In genomic region chr6:1402369-1402768, GRCh38 we compare ENCODE assay signal across 27 cellular contexts. TPM values are rescaled to one million over a fixed set of nuclear protein-coding genes. Genes with fewer than 3 reads are reported as not detected.
"Had no signal": no experiment of that assay in that cellular context is flagged by ENCODE, and none has a peak within 500 bp of the region (broad histone marks: within the 10 kb centered on the region; RNA-seq: fewer than 3 reads in every experiment).

No MANE protein-coding gene starts in this region.

- H3K4me1 ChIP-seq: pancreas, psoas muscle, right lobe of liver, suprapubic skin, tibial artery had no signal

- DNase-seq: hypothalamus; immature natural killer cell; kidney; left colon; left lung; midbrain; mucosa of descending colon; naive thymus-derived CD4-positive, alpha-beta T cell; nucleus accumbens; pancreas; psoas muscle; right lobe of liver; small intestine; spleen; stimulated activated CD4-positive, alpha-beta T cell treated with anti-CD3 and anti-CD28 coated beads, Interleukin-4, amount 100 ng/mL, for 24 hours; stimulated activated naive CD4-positive, alpha-beta T cell; tibial artery; trophoblast cell; upper lobe of right lung had no signal

- H3K27ac ChIP-seq: left lung, pancreas, psoas muscle, right lobe of liver, spleen, suprapubic skin, thoracic aorta, tibial artery, upper lobe of right lung had no signal

- H3K36me3 ChIP-seq: left lung, pancreas, right lobe of liver, spleen, suprapubic skin, thoracic aorta, tibial artery, upper lobe of right lung had no signal

- H3K9me3 ChIP-seq: left lung, mucosa of descending colon, pancreas, psoas muscle, right lobe of liver, suprapubic skin, thoracic aorta, tibial artery, upper lobe of right lung had no signal

- FAIRE-seq: islet of Langerhans, kidney, pancreas, small intestine had no signal

- H3K27me3 ChIP-seq: right lobe of liver had no signal

- ATAC-seq: left colon; left lung; mucosa of descending colon; naive thymus-derived CD4-positive, alpha-beta T cell; natural killer cell treated with Interleukin-12 subunit alpha and Interleukin-12 subunit beta and Interleukin-15 and Interleukin-18, amount 100 ng/mL, for 72 hours; psoas muscle; stimulated activated effector memory CD8-positive, alpha-beta T cell treated with anti-CD3 and anti-CD28 coated beads, Interleukin-12 subunit alpha, Interleukin-12 subunit beta, amount 100 ng/mL, for 72 hours; upper lobe of right lung had no signal

- H3K4me3 ChIP-seq: left lung, mucosa of descending colon, pancreas, psoas muscle, right lobe of liver, spleen, suprapubic skin, thoracic aorta, tibial artery, upper lobe of right lung had no signal

RNA-seq across cellular contexts. Expression of gene FOXF2, which starts 13.0 kb away (rescaled TPM):
- total RNA-seq: lung microvascular endothelial cell; myocyte; naive thymus-derived CD4-positive, alpha-beta T cell; natural killer cell treated with Interleukin-12 subunit alpha and Interleukin-12 subunit beta and Interleukin-15 and Interleukin-18, amount 100 ng/mL, for 72 hours; spleen had no signal
- polyA plus RNA-seq: immature natural killer cell; naive thymus-derived CD4-positive, alpha-beta T cell; neural cell; spleen had no signal
